ENCODE assay signal across 10 cellular contexts in the genomic region with DNA sequence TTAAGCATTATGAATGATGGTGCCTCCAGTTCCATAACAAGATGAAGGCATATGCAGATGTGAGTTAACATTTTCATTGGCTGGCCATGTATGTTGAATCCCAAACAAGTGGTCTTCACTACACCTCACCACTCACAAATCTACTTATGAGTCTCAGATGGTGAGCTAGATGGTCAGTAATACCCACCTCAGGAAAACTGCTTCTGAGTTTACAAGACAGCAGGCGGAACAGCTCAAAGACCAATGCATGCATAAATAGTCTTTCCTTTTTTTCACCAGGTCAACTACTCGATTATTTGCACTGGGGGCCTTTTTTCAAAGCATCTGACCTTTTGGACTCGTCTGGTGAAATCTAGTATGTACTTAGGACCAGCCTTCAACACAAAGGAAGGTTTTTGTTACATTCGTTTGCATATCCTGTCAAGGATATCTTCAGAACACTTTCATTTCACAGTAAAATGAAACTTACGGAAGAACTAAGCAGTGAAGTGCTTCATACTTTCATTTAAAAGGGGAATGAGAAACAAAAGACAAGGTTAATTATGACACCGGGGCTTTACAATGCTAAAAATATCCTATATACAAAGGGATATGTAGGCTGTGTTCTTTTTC. TPM values are rescaled to one million over a fixed set of nuclear protein-coding genes. Genes with fewer than 3 reads are reported as not detected.
DNase-seq lines count a peak whose midpoint lies in the region; ATAC-seq and TF ChIP-seq lines count a peak whose summit lies in the region.
"Had no signal": no experiment of that assay in that cellular context is flagged by ENCODE, and none has a peak within 500 bp of the region (broad histone marks: within the 10 kb centered on the region; RNA-seq: fewer than 3 reads in every experiment).

No MANE protein-coding gene starts in this region.

- H3K4me3 Mint-ChIP-seq in CD4-positive, CD25-positive, alpha-beta regulatory T cell = peak overlapping the region; percentile 58 to 88 (median 78)

- no peaks in the 10 kb centered on the region for H3K36me3 Mint-ChIP-seq in CD4-positive, CD25-positive, alpha-beta regulatory T cell

- no peaks in the 10 kb centered on the region for H4K20me1 ChIP-seq in SU-DHL-6 (ENCODE audit: low read depth, low read length)

- H3K4me2 ChIP-seq in SU-DHL-6 (ENCODE audit: low read depth, low read length, poor library complexity, severe bottlenecking) = peak overlapping the region; percentile 46

- no peaks in the 10 kb centered on the region for H3F3A ChIP-seq in SU-DHL-6 (ENCODE audit: insufficient read depth)

- ATAC-seq in CD4-positive, CD25-positive, alpha-beta regulatory T cell (ENCODE audit: low read depth in 2 of 2) = peak; percentile 70 to 85
- ATAC-seq in GM18907 (IDR thresholded peaks at IDR 0.05; ENCODE audit: unreplicated experiment) (peak; percentile 89), HG02852 (IDR thresholded peaks at IDR 0.05; ENCODE audit: unreplicated experiment) (peak; percentile 95)

- no peaks in the 10 kb centered on the region for H3K9me3 ChIP-seq in CD4-positive, CD25-positive, alpha-beta regulatory T cell (ENCODE audit: control insufficient read depth in 2 of 2, low read length in 2 of 2)
- no peaks in the 10 kb centered on the region for H3K9me3 ChIP-seq in SU-DHL-6 (ENCODE audit: insufficient read depth, low read length)

- H3K9me3 Mint-ChIP-seq in CD4-positive, CD25-positive, alpha-beta regulatory T cell = peaks cover 0 to 2% (median 0%) of the 10 kb centered on the region in 7 donors

- H3K36me3 ChIP-seq in CD4-positive, CD25-positive, alpha-beta regulatory T cell (ENCODE audit: control insufficient read depth, insufficient read depth, low read length) = no peaks in the 10 kb centered on the region
- H3K36me3 ChIP-seq in SU-DHL-6 (ENCODE audit: low read length) = no peaks in the 10 kb centered on the region

- H3K9me2 ChIP-seq in SU-DHL-6 (replicated peaks; ENCODE audit: insufficient read depth, low read length) = no peaks in the 10 kb centered on the region

- H3K4me3 ChIP-seq in CD4-positive, CD25-positive, alpha-beta regulatory T cell (ENCODE audit: low read depth, low read length) = peak overlapping the region; percentile 79
- peak overlapping the region; percentile 14 for H3K4me3 ChIP-seq in SU-DHL-6 (ENCODE audit: insufficient read depth, low read length, poor library complexity, severe bottlenecking)

- no peak overlapping the region for H3K27ac ChIP-seq in CD4-positive, CD25-positive, alpha-beta regulatory T cell (ENCODE audit: insufficient read depth, low read length, poor library complexity, severe bottlenecking)
- no peak overlapping the region for H3K27ac ChIP-seq in SU-DHL-6 (ENCODE audit: low read depth, low read length)

- peak overlapping the region; percentile 44 to 94 (median 79) for H3K27ac Mint-ChIP-seq in CD4-positive, CD25-positive, alpha-beta regulatory T cell

- H3K4me1 Mint-ChIP-seq in CD4-positive, CD25-positive, alpha-beta regulatory T cell = peaks cover 4 to 12% (median 7%) of the 10 kb centered on the region in 4 donors

- no peaks in the 10 kb centered on the region for H3K4me1 ChIP-seq in CD4-positive, CD25-positive, alpha-beta regulatory T cell (ENCODE audit: control insufficient read depth, insufficient read depth, low read length, poor library complexity, severe bottlenecking)

- peak overlapping the region; percentile 54 for H2AFZ ChIP-seq in SU-DHL-6 (ENCODE audit: low read depth, low read length, severe bottlenecking)

- peaks cover 2% of the 10 kb centered on the region for H3K27me3 ChIP-seq in CD4-positive, CD25-positive, alpha-beta regulatory T cell (ENCODE audit: control insufficient read depth, insufficient read depth, low read length)
- no peaks in the 10 kb centered on the region for H3K27me3 ChIP-seq in SU-DHL-6 (ENCODE audit: low read length)

- peak in 1 of 3 donors; percentile 53 for DNase-seq in CD4-positive, CD25-positive, alpha-beta regulatory T cell
- DNase-seq in CD1c-positive myeloid dendritic cell (ENCODE audit: extremely low spot score) (no peak), iPS-NIHi11 (ENCODE audit: low spot score) (no peak), GOT3 (lab: John Stamatoyannopoulos, UW) (no peak), kidney glomerular epithelial cell (lab: John Stamatoyannopoulos, UW) (no peak)
- DNase-seq: Calu3 had no signal

- no peak for TF ChIP-seq CTCF in SU-DHL-6 (IDR thresholded peaks at IDR 0.05; ENCODE audit: insufficient read depth, low read length, poor library complexity, severe bottlenecking)

- no peak overlapping the region for H3K9ac ChIP-seq in SU-DHL-6 (ENCODE audit: low read length)

- H3K27me3 Mint-ChIP-seq in CD4-positive, CD25-positive, alpha-beta regulatory T cell = peaks cover 6% of the 10 kb centered on the region

- H3K79me2 ChIP-seq in SU-DHL-6 (ENCODE audit: insufficient read depth, low read length) = no peaks in the 10 kb centered on the region

RNA-seq across cellular contexts. Expression of gene TLR7, which starts 23.1 kb away (rescaled TPM):
- total RNA-seq in CD4-positive, CD25-positive, alpha-beta regulatory T cell = not detected
- polyA plus RNA-seq in CD4-positive, CD25-positive, alpha-beta regulatory T cell = under 1 TPM in 2 of 4 donors, not detected in 2; 0.02 to 0.15 TPM
- total RNA-seq: Calu3, chondrocyte had no signal

RNA-seq across cellular contexts. Expression of gene PRPS2, which starts 52.6 kb away (rescaled TPM):
- total RNA-seq in CD4-positive, CD25-positive, alpha-beta regulatory T cell = 18.0 TPM
- 10 to 100 TPM; 23.7 to 31.7 (median 30.1) TPM for polyA plus RNA-seq in CD4-positive, CD25-positive, alpha-beta regulatory T cell
